ENCODE assay signal across 8 cellular contexts in genomic region chr6:75334266-75335040, GRCh38. TPM values are rescaled to one million over a fixed set of nuclear protein-coding genes. Genes with fewer than 3 reads are reported as not detected.
DNase-seq lines count a peak whose midpoint lies in the region; ATAC-seq and TF ChIP-seq lines count a peak whose summit lies in the region.
"Had no signal": no experiment of that assay in that cellular context is flagged by ENCODE, and none has a peak within 500 bp of the region (broad histone marks: within the 10 kb centered on the region; RNA-seq: fewer than 3 reads in every experiment).

No MANE protein-coding gene starts in this region.

- H3K9ac ChIP-seq in iPS-18a (ENCODE audit: low read length) = peak overlapping the region; percentile 55

- H3K27ac ChIP-seq in iPS-18a (ENCODE audit: low read length) = peak overlapping the region; percentile 61
- H3K27ac ChIP-seq in thoracic aorta = peak overlapping the region; percentile 41 to 69
- H3K27ac ChIP-seq: epithelial cell of prostate had no signal

- H3K36me3 ChIP-seq in iPS-18a (ENCODE audit: control insufficient read depth, low read depth, low read length) (no peaks in the 10 kb centered on the region), thoracic aorta (no peaks in the 10 kb centered on the region)

- H3K4me3 ChIP-seq in HFF-Myc (replicated peaks; ENCODE audit: low read depth, low read length) = peak overlapping the region; percentile 14; the same call in 1 of the 2 replicates
- peak overlapping the region in 1 of 2 donors; percentile 3 for H3K4me3 ChIP-seq in cardiac fibroblast (replicated peaks in 1 of 2; ENCODE audit: low read depth in 2 of 2, low read length in 2 of 2)
- H3K4me3 ChIP-seq in iPS-18a (ENCODE audit: low read length) = peak overlapping the region; percentile 50
- H3K4me3 ChIP-seq in thoracic aorta = peak overlapping the region; percentile 42

- peak; percentile 56 for DNase-seq in HFF-Myc (ENCODE audit: extremely low read depth, low read depth)
- peak; percentile 94 to 96 for DNase-seq in cardiac fibroblast (ENCODE audit: low read depth in 2 of 2)
- DNase-seq in thoracic aorta (ENCODE audit: low spot score) = no peak
- DNase-seq in hepatic stellate cell (ENCODE audit: low spot score) = no peak
- no peak for DNase-seq in activated naive CD4-positive, alpha-beta T cell treated with Interleukin-2 at 50 U/mL for 16 hours
- no peak for DNase-seq in NCI-H1105 (lab: John Stamatoyannopoulos, UW)

- H3K9me3 ChIP-seq in iPS-18a (ENCODE audit: control insufficient read depth, low read depth, low read length) = no peaks in the 10 kb centered on the region
- no peaks in the 10 kb centered on the region for H3K9me3 ChIP-seq in thoracic aorta

- ATAC-seq in thoracic aorta (ENCODE audit: insufficient number of reproducible peaks, low FRiP score, low read depth) = peak; percentile 66

- H3K27me3 ChIP-seq in iPS-18a (ENCODE audit: control insufficient read depth, insufficient read depth, low read length) = no peaks in the 10 kb centered on the region
- no peaks in the 10 kb centered on the region for H3K27me3 ChIP-seq in thoracic aorta (replicated peaks; ENCODE audit: insufficient read depth)

- H3K4me1 ChIP-seq in iPS-18a (ENCODE audit: control insufficient read depth, low read depth, low read length) (peaks cover 55% of the 10 kb centered on the region), thoracic aorta (ENCODE audit: control insufficient read depth in 1 of 2, low read depth in 2 of 2) (peaks cover 14 to 42% of the 10 kb centered on the region in 2 donors)

- TF ChIP-seq CTCF in HFF-Myc (IDR thresholded peaks at IDR 0.05; ENCODE audit: low read depth, low read length, missing control alignments) = no peak
- no peak for TF ChIP-seq CTCF in cardiac fibroblast (IDR thresholded peaks at IDR 0.05; ENCODE audit: low read depth, low read length)
- no peak for TF ChIP-seq CTCF in thoracic aorta (IDR thresholded peaks at IDR 0.05)

RNA-seq across cellular contexts. Expression of gene TMEM30A, which starts 49.9 kb away (rescaled TPM):
- 100 to 1,000 TPM; 112 to 123 TPM for total RNA-seq in thoracic aorta

Comparison
In these comparisons a context has a peak if more than half of its experiments do, and no peak if none do; other contexts are left out.
1. DNase-seq: peak in HFF-Myc (single experiment) and cardiac fibroblast (2 of 2); none in thoracic aorta (single experiment), hepatic stellate cell (single experiment), activated naive CD4-positive, alpha-beta T cell treated with Interleukin-2 at 50 U/mL for 16 hours (single experiment) and NCI-H1105 (single experiment).